12 cellular contexts compared by ENCODE assay signal in the genomic region with DNA sequence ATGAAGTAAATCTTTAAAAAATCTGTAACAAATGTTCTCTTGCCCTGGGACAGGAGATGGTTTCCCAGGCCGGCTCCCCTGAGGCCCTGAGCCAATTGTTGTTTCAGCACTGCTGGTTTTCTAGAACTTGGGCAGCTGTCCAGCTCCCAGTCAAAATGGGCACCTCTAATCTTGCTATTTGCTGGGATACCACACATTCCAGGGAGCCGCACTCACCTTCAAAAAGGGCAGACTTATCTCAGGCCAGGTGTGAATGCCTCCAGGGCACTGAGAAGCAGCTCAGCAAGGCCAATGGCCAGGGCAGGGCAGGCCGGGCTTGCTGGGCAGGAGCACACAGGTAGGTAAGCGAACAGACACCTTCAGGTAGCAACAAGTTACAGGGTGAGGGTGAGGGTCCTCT. TPM values are rescaled to one million over a fixed set of nuclear protein-coding genes. Genes with fewer than 3 reads are reported as not detected.
DNase-seq lines count a peak whose midpoint lies in the region; ATAC-seq and TF ChIP-seq lines count a peak whose summit lies in the region.
"Had no signal": no experiment of that assay in that cellular context is flagged by ENCODE, and none has a peak within 500 bp of the region (broad histone marks: within the 10 kb centered on the region; RNA-seq: fewer than 3 reads in every experiment).

No MANE protein-coding gene starts in this region.

- H3K79me2 ChIP-seq in mammary epithelial cell (ENCODE audit: insufficient read depth, low read length) (no peaks in the 10 kb centered on the region), hepatocyte (no peaks in the 10 kb centered on the region)

- no TSS peak for BruUV-seq in mammary epithelial cell (replicated peaks; lab: Mats Ljungman, UMichigan)

- intact Hi-C loops in mammary epithelial cell (cut with micrococcal nuclease): loop anchor here (1.0 kb wide), 1 partner anchor 8 kb away; no protein-coding TSS in a partner anchor

- 0% methylated on average over 4 of the region's 4 CpGs for WGBS in mammary epithelial cell (ENCODE audit: low coverage, missing lambda C conversion rate)
- WGBS in hepatocyte (ENCODE audit: low lambda C conversion rate, missing lambda C conversion rate): 72% methylated on average over 4 of the region's 4 CpGs

- peak overlapping the region; percentile 31 for H3K9ac ChIP-seq in mammary epithelial cell (ENCODE audit: insufficient read depth, low read length)

- no peaks in the 10 kb centered on the region for H3K36me3 ChIP-seq in mammary epithelial cell (ENCODE audit: insufficient read depth, low read length)
- H3K36me3 ChIP-seq in hepatocyte (replicated peaks; ENCODE audit: insufficient read depth, low read depth): no peaks in the 10 kb centered on the region

- H3K4me3 ChIP-seq in mammary epithelial cell (replicated peaks in 1 of 3; ENCODE audit: insufficient read depth in 1 of 3, low read depth in 2 of 3, low read length in 3 of 3) (no peak overlapping the region), hepatocyte (no peak overlapping the region)

- H3K27ac ChIP-seq in mammary epithelial cell (ENCODE audit: insufficient read depth, low read depth, low read length): peak overlapping the region; percentile 98
- peak overlapping the region; percentile 19 for H3K27ac ChIP-seq in hepatocyte

- H3K9me3 ChIP-seq in mammary epithelial cell (replicated peaks; ENCODE audit: insufficient read depth, low read length): no peaks in the 10 kb centered on the region
- H3K9me3 ChIP-seq in hepatocyte (ENCODE audit: low read depth): no peaks in the 10 kb centered on the region

- TF ChIP-seq CTCF in mammary epithelial cell (conservative IDR thresholded peaks at IDR 0.05 in 1 of 2, IDR thresholded peaks at IDR 0.05 in 1 of 2; ENCODE audit: extremely low read depth in 1 of 2, insufficient read depth in 1 of 2, low read depth in 1 of 2, low read length in 2 of 2) (no peak), hepatocyte (IDR thresholded peaks at IDR 0.05; ENCODE audit: poor library complexity) (no peak), GM13976 (IDR thresholded peaks at IDR 0.05; ENCODE audit: borderline replicate concordance, control extremely low read depth, extremely low read depth, insufficient read depth, missing control alignments) (no peak)

- no peaks in the 10 kb centered on the region for H4K20me1 ChIP-seq in mammary epithelial cell (ENCODE audit: insufficient read depth, low read length)
- no peaks in the 10 kb centered on the region for H4K20me1 ChIP-seq in hepatocyte (ENCODE audit: insufficient read depth, poor library complexity, severe bottlenecking)

- CTCF ChIA-PET in mammary epithelial cell (lab: Charles Lee; ENCODE audit: low non-redundant PET): no interaction called here

- H3K9me2 ChIP-seq in hepatocyte (replicated peaks; ENCODE audit: insufficient read depth): no peaks in the 10 kb centered on the region

- dilution Hi-C loops in mammary epithelial cell (cut with HindIII; ENCODE audit: low sequenced_read_pairs): loop anchor here (10.0 kb wide), 1 partner anchor 285 kb away; a partner anchor contains a TSS

- peak; percentile 52 for DNase-seq in HK-2 (ENCODE audit: unreplicated experiment)
- DNase-seq in mammary epithelial cell: peak; percentile 87
- DNase-seq in hepatocyte (ENCODE audit: low spot score): no peak
- DNase-seq in renal cortical epithelial cell (ENCODE audit: low read depth): peak; percentile 83
- DNase-seq in GM13976 (ENCODE audit: low spot score): no peak
- DNase-seq in DMS 273 (lab: John Stamatoyannopoulos, UW; ENCODE audit: unreplicated experiment): no peak
- DNase-seq in GM19240 (ENCODE audit: insufficient read length, low spot score): no peak
- DNase-seq: activated CD4-positive, CD25-positive, alpha-beta regulatory T cell; natural killer cell; NCI-H1436; NCI-H69 had no signal

- ATAC-seq in GM19328 (IDR thresholded peaks at IDR 0.05; ENCODE audit: unreplicated experiment): no peak
- ATAC-seq: natural killer cell had no signal

- no peaks in the 10 kb centered on the region for H3K27me3 ChIP-seq in mammary epithelial cell (ENCODE audit: insufficient read depth, low read length)
- H3K27me3 ChIP-seq in hepatocyte: no peaks in the 10 kb centered on the region

- H3K4me1 ChIP-seq in mammary epithelial cell (ENCODE audit: insufficient read depth, low read length): peaks cover 52% of the 10 kb centered on the region
- peaks cover 19% of the 10 kb centered on the region for H3K4me1 ChIP-seq in hepatocyte (ENCODE audit: insufficient read depth)

- H3K4me2 ChIP-seq in mammary epithelial cell (ENCODE audit: insufficient read depth, low read depth, low read length): peak overlapping the region; percentile 75
- H3K4me2 ChIP-seq in hepatocyte: no peak overlapping the region

- in situ Hi-C loops in mammary epithelial cell (cut with MboI; ENCODE audit: low sequenced_read_pairs in 2 of 2): no loop called here
- in situ Hi-C loops in GM13976 (cut with MboI; ENCODE audit: low sequenced_read_pairs, unreplicated experiment): no loop called here

- no peak overlapping the region for H2AFZ ChIP-seq in mammary epithelial cell (ENCODE audit: low read depth, low read length)
- no peak overlapping the region for H2AFZ ChIP-seq in hepatocyte

RNA-seq across cellular contexts. Expression of a gene that starts 24.4 kb away (rescaled TPM):
- 10 to 100 TPM; 38.5 to 52.0 TPM for total RNA-seq in mammary epithelial cell
- 31.4 TPM for polyA plus RNA-seq in mammary epithelial cell
- polyA minus RNA-seq in mammary epithelial cell: 40.8 TPM
- 19.5 and 21.6 TPM in 2 replicates for total RNA-seq in hepatocyte
- 23.0 and 30.6 TPM in 2 replicates for polyA plus RNA-seq in hepatocyte
- total RNA-seq in renal cortical epithelial cell: 71.0 and 323 TPM in 2 replicates

RNA-seq across cellular contexts. Expression of a gene that starts 39.9 kb away (rescaled TPM):
- total RNA-seq in mammary epithelial cell (10 to 100 TPM; 29.8 to 37.0 TPM), hepatocyte (35.0 and 39.6 TPM in 2 replicates), renal cortical epithelial cell (50.3 and 67.9 TPM in 2 replicates)
- polyA plus RNA-seq in mammary epithelial cell (33.8 TPM), hepatocyte (16.1 and 18.5 TPM in 2 replicates)
- polyA minus RNA-seq in mammary epithelial cell: 31.4 TPM

RNA-seq across cellular contexts. Expression of a gene that starts 40.2 kb away (rescaled TPM):
- total RNA-seq in mammary epithelial cell (1 to 10 TPM; 1.0 to 1.5 TPM), hepatocyte (0.68 and 1.3 TPM in 2 replicates), renal cortical epithelial cell (0.94 and 4.0 TPM in 2 replicates)
- polyA plus RNA-seq in mammary epithelial cell (0.93 TPM), hepatocyte (0.23 and 0.29 TPM in 2 replicates)
- not detected for polyA minus RNA-seq in mammary epithelial cell

Comparison
In these comparisons a context has a peak if more than half of its experiments do, and no peak if none do; other contexts are left out.
1. DNase-seq: peak in HK-2 (single experiment), mammary epithelial cell (single experiment) and renal cortical epithelial cell (single experiment); none in hepatocyte (single experiment), GM13976 (single experiment), DMS 273 (single experiment) and GM19240 (single experiment).